8 cellular contexts compared by ENCODE assay signal in the genomic region with DNA sequence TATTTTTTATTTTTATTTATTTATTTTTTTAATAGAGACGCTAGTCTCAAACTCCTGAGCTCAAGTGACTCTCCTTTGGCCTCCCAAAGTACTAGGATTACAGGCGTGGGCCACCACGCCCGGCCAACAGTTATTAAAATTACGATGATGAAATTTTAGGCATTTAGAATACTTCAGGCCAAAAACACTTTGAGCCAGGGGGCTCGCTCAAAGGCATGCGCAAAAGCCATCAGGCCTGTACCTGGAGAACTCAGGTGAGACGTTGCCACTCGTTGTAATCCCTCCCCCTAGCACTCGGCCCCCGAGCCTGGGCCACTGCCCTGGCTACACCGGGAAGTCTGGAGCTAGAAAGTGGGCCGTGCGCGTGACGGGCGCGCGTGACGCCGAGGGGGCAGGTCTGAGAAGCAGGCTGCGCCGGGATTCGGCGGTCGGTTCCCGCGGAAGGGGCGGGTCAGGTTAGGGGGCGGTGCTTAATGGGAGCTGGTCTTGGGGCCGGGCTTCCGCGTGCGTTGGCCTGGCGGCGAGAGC. TPM values are rescaled to one million over a fixed set of nuclear protein-coding genes. Genes with fewer than 3 reads are reported as not detected.
DNase-seq lines count a peak whose midpoint lies in the region; ATAC-seq, FAIRE-seq and TF ChIP-seq lines count a peak whose summit lies in the region.

No MANE protein-coding gene starts in this region.

- TF ChIP-seq EP300 in HepG2 (IDR thresholded peaks at IDR 0.05; ENCODE audit: low read depth in 2 of 2, low read length in 2 of 2): no peak
- TF ChIP-seq EP300 in HepG2 (CRISPR knock-in tag; IDR thresholded peaks at IDR 0.05; ENCODE audit: borderline replicate concordance): peak; percentile 59; the same call in 1 of the 2 replicates

- DNase-seq in NCI-H69 (lab: John Stamatoyannopoulos, UW) (peak; percentile 99), dermis blood vessel endothelial cell (peak; percentile 98), HepG2 (ENCODE audit: low spot score) (peak; percentile 97)
- DNase-seq in activated CD4-positive, alpha-beta T cell treated with anti-CD3 and anti-CD28 coated beads, Interleukin-2, amount 50 U/mL, for 24 hours (ENCODE audit: low read depth in 1 of 2, low spot score in 1 of 2): peak; percentile 97 to 98
- peak; percentile 99 for DNase-seq in stimulated activated CD4-positive, alpha-beta T cell treated with anti-CD3 and anti-CD28 coated beads, Interleukin-2, amount 100 ng/mL, for 48 hours

- H3K9ac ChIP-seq in HepG2 (ENCODE audit: insufficient read depth, low read depth, low read length): peak overlapping the region; percentile 79

- H3K4me3 ChIP-seq in HepG2 (replicated peaks in 1 of 3; ENCODE audit: insufficient read depth in 1 of 3, low read depth in 2 of 3, low read length in 3 of 3): peak overlapping the region; percentile 65 to 79 (median 71)

- FAIRE-seq in HepG2 (lab: Jason Lieb, UNC): peak; percentile 42

- CTCF ChIA-PET in HepG2 (lab: Yijun Ruan, JAX; ENCODE audit: low intra/inter-chr PET ratio, low total read pairs): no interaction called here

- peaks cover 0 to 5% of the 10 kb centered on the region in 2 experiments; a peak in 1 of 5 replicates for H3K27me3 ChIP-seq in HepG2 (ENCODE audit: control insufficient read depth in 1 of 2, insufficient read depth in 2 of 2, low read length in 2 of 2)

- H3K27ac ChIP-seq in C4-2B (peak overlapping the region; percentile 78), HepG2 (ENCODE audit: extremely low read length, insufficient read depth, low read length) (peak overlapping the region; percentile 75)

- peaks cover 0 to 3% of the 10 kb centered on the region in 2 experiments; a peak in 2 of 5 replicates for H3K36me3 ChIP-seq in HepG2 (replicated peaks in 1 of 2; ENCODE audit: control insufficient read depth in 1 of 2, insufficient read depth in 2 of 2, low read length in 2 of 2)

- H4K20me1 ChIP-seq in HepG2 (ENCODE audit: insufficient read depth, low read length): peaks cover 12% of the 10 kb centered on the region; the same call in 1 of the 2 replicates

- intact Hi-C loops in HepG2 (cut with micrococcal nuclease; ENCODE audit: unreplicated experiment): loop anchor here (2.0 kb wide), 1 partner anchor 23 kb away; no protein-coding TSS in a partner anchor

- BruUV-seq in HepG2 (replicated peaks; lab: Mats Ljungman, UMichigan): TSS peak; percentile 97

- peaks cover 32% of the 10 kb centered on the region for H3K79me2 ChIP-seq in HepG2 (ENCODE audit: insufficient read depth, low read length)

- in situ Hi-C loops in HepG2 (cut with HindIII; ENCODE audit: extremely low pct_ligation_motif_present, low pct_unique_long_range_greater_than_20kb): no loop called here

- TF ChIP-seq CTCF in C4-2B (conservative IDR thresholded peaks at IDR 0.05): no peak
- peak; percentile 29; the same call in 1 of the 2 replicates for TF ChIP-seq CTCF in HepG2 (CRISPR knock-in tag; IDR thresholded peaks at IDR 0.05)

- H3K4me1 ChIP-seq in HepG2 (ENCODE audit: insufficient read depth, low read length): peaks cover 32% of the 10 kb centered on the region

- H3K4me2 ChIP-seq in HepG2 (ENCODE audit: low read depth, low read length): peak overlapping the region; percentile 83

- peak overlapping the region; percentile 51 for H2AFZ ChIP-seq in HepG2 (ENCODE audit: low read length)

- ATAC-seq in GM19372 (IDR thresholded peaks at IDR 0.05; ENCODE audit: low read depth, unreplicated experiment) (peak; percentile 92), HG03521 (IDR thresholded peaks at IDR 0.05; ENCODE audit: unreplicated experiment) (peak; percentile 94), HepG2 (peak; percentile 95)

- peak; percentile 95 to 99 for TF ChIP-seq POLR2A in HepG2 (IDR thresholded peaks at IDR 0.05; ENCODE audit: insufficient read depth in 1 of 2, low read depth in 2 of 2, low read length in 2 of 2)

- POLR2A ChIA-PET in HepG2 (lab: Yijun Ruan, JAX): interaction anchor here (0.6 to 2.5 kb wide), 44 partner anchors 9 to 623 kb away, joined by 3 to 28 read pairs (median 5); partner anchors contain the start of genes ACTL10, CDK5RAP1, EIF2S2 and RALY

- no peak; the same call in 1 of the 2 replicates for TF ChIP-seq RAD21 in HepG2 (CRISPR knock-in tag; IDR thresholded peaks at IDR 0.05)

- H3K9me3 ChIP-seq in HepG2 (ENCODE audit: low read length): no peaks in the 10 kb centered on the region

- 2% methylated on average over 32 of the region's 36 CpGs for WGBS in HepG2 (ENCODE audit: low lambda C conversion rate)

TF ChIP-seq in HepG2, 621 proteins besides CTCF, POLR2A, EP300 and RAD21 (continues in another document):
- TF ChIP-seq NR2F2 (IDR thresholded peaks at IDR 0.05; ENCODE audit: borderline replicate concordance, low read depth) (0 out of 2 replicates have a peak, but pooled peaks have one; percentile 44), ZXDC (CRISPR knock-in tag; IDR thresholded peaks at IDR 0.05) (no peak), HNRNPK (IDR thresholded peaks at IDR 0.05; ENCODE audit: low read depth, low read length, poor library complexity, severe bottlenecking) (peak; percentile 68), SATB2 (CRISPR knock-in tag; IDR thresholded peaks at IDR 0.05) (0 out of 2 replicates have a peak, but pooled peaks have one; percentile 77)

RNA-seq across cellular contexts. Expression of gene CBFA2T2, which starts 0.3 kb away (rescaled TPM):
- 4.2 and 5.3 TPM in 2 replicates for total RNA-seq in dermis blood vessel endothelial cell
- total RNA-seq in HepG2 (2016; rRNA removed; fragmentation: Illumina TruSeq; extraction: Trizol): 6.3 and 7.3 TPM in 2 replicates
- total RNA-seq in HepG2 (2016; cell fraction: cytosol; rRNA removed; fragmentation: Illumina TruSeq; extraction: Trizol; ENCODE audit: low read depth): 25.1 and 25.7 TPM in 2 replicates
- 6.0 and 6.8 TPM in 2 replicates for total RNA-seq in HepG2 (2016; cell fraction: insoluble cytoplasmic fraction; rRNA removed; fragmentation: Illumina TruSeq; extraction: Trizol)
- total RNA-seq in HepG2 (2016; cell fraction: membrane; rRNA removed; fragmentation: Illumina TruSeq; extraction: Trizol): 9.8 and 12.2 TPM in 2 replicates
- 7.8 and 8.4 TPM in 2 replicates for total RNA-seq in HepG2 (2016; cell fraction: nucleus; rRNA removed; fragmentation: Illumina TruSeq; extraction: Trizol)
- polyA plus RNA-seq in HepG2 (2011; rRNA removed): 20.8 and 21.2 TPM in 2 replicates
- 13.2 and 14.1 TPM in 2 replicates for polyA plus RNA-seq in HepG2 (2011; cell fraction: cytosol; rRNA removed)
- polyA plus RNA-seq in HepG2 (2011; cell fraction: nucleus; rRNA removed): 31.7 and 33.2 TPM in 2 replicates
- 10.5 and 11.1 TPM in 2 replicates for polyA plus RNA-seq in HepG2 (2012)
- polyA plus RNA-seq in HepG2 (2016; cell fraction: cytosol; fragmentation: Illumina TruSeq; extraction: Trizol; ENCODE audit: low read depth): 1.3 and 2.1 TPM in 2 replicates
- polyA plus RNA-seq in HepG2 (2016; cell fraction: insoluble cytoplasmic fraction; fragmentation: Illumina TruSeq; extraction: Trizol; ENCODE audit: low read depth): 8.7 and 11.6 TPM in 2 replicates
- polyA plus RNA-seq in HepG2 (2016; cell fraction: membrane; fragmentation: Illumina TruSeq; extraction: Trizol; ENCODE audit: low read depth): 4.1 and 4.7 TPM in 2 replicates
- 20.8 and 24.2 TPM in 2 replicates for polyA plus RNA-seq in HepG2 (2016; cell fraction: nucleus; fragmentation: Illumina TruSeq; extraction: Trizol; ENCODE audit: insufficient read depth, low read depth)
- polyA minus RNA-seq in HepG2 (2011; rRNA and poly(A)+ RNA removed; ENCODE audit: low replicate concordance): 20.8 and 48.6 TPM in 2 replicates
- polyA minus RNA-seq in HepG2 (2011; cell fraction: cytosol; rRNA and poly(A)+ RNA removed): 24.4 TPM in 2 replicates
- polyA minus RNA-seq in HepG2 (2011; cell fraction: nucleus; rRNA and poly(A)+ RNA removed): 17.0 and 21.1 TPM in 2 replicates

RNA-seq across cellular contexts. Expression of gene SNTA1, which starts 46.0 kb away (rescaled TPM):
- total RNA-seq in dermis blood vessel endothelial cell (7.2 and 8.8 TPM in 2 replicates), HepG2 (2016; rRNA removed; fragmentation: Illumina TruSeq; extraction: Trizol) (14.8 and 16.4 TPM in 2 replicates)
- total RNA-seq in HepG2 (2016; cell fraction: cytosol; rRNA removed; fragmentation: Illumina TruSeq; extraction: Trizol; ENCODE audit: low read depth): 21.1 and 21.6 TPM in 2 replicates
- total RNA-seq in HepG2 (2016; cell fraction: insoluble cytoplasmic fraction; rRNA removed; fragmentation: Illumina TruSeq; extraction: Trizol): 13.2 and 16.1 TPM in 2 replicates
- 33.7 and 34.5 TPM in 2 replicates for total RNA-seq in HepG2 (2016; cell fraction: membrane; rRNA removed; fragmentation: Illumina TruSeq; extraction: Trizol)
- total RNA-seq in HepG2 (2016; cell fraction: nucleus; rRNA removed; fragmentation: Illumina TruSeq; extraction: Trizol): 7.4 and 8.0 TPM in 2 replicates
- 18.3 and 21.2 TPM in 2 replicates for polyA plus RNA-seq in HepG2 (2011; rRNA removed)
- polyA plus RNA-seq in HepG2 (2011; cell fraction: cytosol; rRNA removed): 18.9 and 24.9 TPM in 2 replicates
- 15.4 and 17.2 TPM in 2 replicates for polyA plus RNA-seq in HepG2 (2011; cell fraction: nucleus; rRNA removed)
- 9.0 and 11.0 TPM in 2 replicates for polyA plus RNA-seq in HepG2 (2012)
- polyA plus RNA-seq in HepG2 (2016; cell fraction: cytosol; fragmentation: Illumina TruSeq; extraction: Trizol; ENCODE audit: low read depth): 26.2 and 27.1 TPM in 2 replicates
- polyA plus RNA-seq in HepG2 (2016; cell fraction: insoluble cytoplasmic fraction; fragmentation: Illumina TruSeq; extraction: Trizol; ENCODE audit: low read depth): 14.6 and 16.1 TPM in 2 replicates
- polyA plus RNA-seq in HepG2 (2016; cell fraction: membrane; fragmentation: Illumina TruSeq; extraction: Trizol; ENCODE audit: low read depth): 32.9 and 35.0 TPM in 2 replicates
- 13.5 and 15.1 TPM in 2 replicates for polyA plus RNA-seq in HepG2 (2016; cell fraction: nucleus; fragmentation: Illumina TruSeq; extraction: Trizol; ENCODE audit: insufficient read depth, low read depth)
- 11.3 and 23.6 TPM in 2 replicates for polyA minus RNA-seq in HepG2 (2011; rRNA and poly(A)+ RNA removed; ENCODE audit: low replicate concordance)
- polyA minus RNA-seq in HepG2 (2011; cell fraction: cytosol; rRNA and poly(A)+ RNA removed): 10.6 and 10.7 TPM in 2 replicates
- 3.6 and 4.5 TPM in 2 replicates for polyA minus RNA-seq in HepG2 (2011; cell fraction: nucleus; rRNA and poly(A)+ RNA removed)

Comparison
In these comparisons a context has a peak if more than half of its experiments do, and no peak if none do; other contexts are left out.
1. Peak in every context shown above with its lines: DNase-seq, ATAC-seq, H3K4me3 ChIP-seq and H3K27ac ChIP-seq.